15 cellular contexts compared by ENCODE assay signal in genomic region chr11:106281455-106282173, GRCh38.
DNase-seq lines count a peak whose midpoint lies in the region; ATAC-seq and TF ChIP-seq lines count a peak whose summit lies in the region.
"Had no signal": no experiment of that assay in that cellular context is flagged by ENCODE, and none has a peak within 500 bp of the region (broad histone marks: within the 10 kb centered on the region; RNA-seq: fewer than 3 reads in every experiment).

No MANE protein-coding gene starts in this region.

- BruUV-seq in HCT116 (replicated peaks; lab: Mats Ljungman, UMichigan) = no TSS peak

- H3K4me1 ChIP-seq in ACC112 (ENCODE audit: control insufficient read depth, insufficient read depth, low read length, unreplicated experiment) (peaks cover 13% of the 10 kb centered on the region), HCT116 (ENCODE audit: control insufficient read depth in 1 of 2, insufficient read depth in 2 of 2, low read length in 2 of 2) (peaks cover 0 to 6% of the 10 kb centered on the region in 2 experiments; a peak in 1 of 4 replicates), BE2C (no peaks in the 10 kb centered on the region), aorta (ENCODE audit: control insufficient read depth in 1 of 2, insufficient read depth in 2 of 2, low read length in 2 of 2) (no peaks in the 10 kb centered on the region)
- H3K4me1 ChIP-seq: uterus had no signal

- no peak for TF ChIP-seq POLR2A in HCT116 (IDR thresholded peaks at IDR 0.05; ENCODE audit: borderline replicate concordance, extremely low read depth, insufficient read depth, insufficient read length)

- CTCF ChIA-PET in HCT116 (lab: Charles Lee) = no interaction called here

- H3K4me3 ChIP-seq in ACC112 (ENCODE audit: low read depth, low read length) (no peak overlapping the region), HCT116 (replicated peaks in 1 of 2; ENCODE audit: low read depth in 1 of 2, low read length in 2 of 2) (no peak overlapping the region), fibroblast of mammary gland (ENCODE audit: control insufficient read depth, low read depth, low read length) (no peak overlapping the region), BE2C (ENCODE audit: low read depth, low read length) (no peak overlapping the region), aorta (ENCODE audit: low read length in 2 of 2) (no peak overlapping the region)
- H3K4me3 ChIP-seq: uterus had no signal

- peak overlapping the region; percentile 31 for H2AFZ ChIP-seq in ACC112 (ENCODE audit: low read length, unreplicated experiment)
- no peak overlapping the region for H2AFZ ChIP-seq in HCT116 (ENCODE audit: low read depth, low read length, poor library complexity, severe bottlenecking)

- no peaks in the 10 kb centered on the region for H4K20me1 ChIP-seq in HCT116 (ENCODE audit: insufficient read depth)

- peak; percentile 18 for DNase-seq in HCT116 (ENCODE audit: low read depth, low spot score)
- DNase-seq in SW 1271 (lab: John Stamatoyannopoulos, UW) = peak; percentile 83 to 87
- peak; percentile 89 for DNase-seq in fibroblast of mammary gland (ENCODE audit: low read depth)
- no peak for DNase-seq in NCI-H1105 treated with DMSO at 0.1 percent for 48 hours (lab: John Stamatoyannopoulos, UW)
- no peak for DNase-seq in BE2C
- DNase-seq in NCI-H524 treated with DMSO at 0.1 percent for 48 hours (lab: John Stamatoyannopoulos, UW) = no peak
- DNase-seq in aorta = no peak
- DNase-seq: activated CD4-positive, alpha-beta T cell treated with anti-CD3 and anti-CD28 coated beads, Interleukin-2, amount 50 U/mL, for 48 hours; activated gamma-delta T cell treated with Interleukin-2 at 50 U/mL for 16 hours; AML-193; KBM-7; NCI-H2029; T-helper 2 cell; uterus had no signal

- no peak overlapping the region for H3K9ac ChIP-seq in HCT116 (ENCODE audit: low read length)

- no peaks in the 10 kb centered on the region for H3K27me3 ChIP-seq in ACC112 (ENCODE audit: insufficient read depth, low read length)
- H3K27me3 ChIP-seq in HCT116 (ENCODE audit: insufficient read depth, low read length) = no peaks in the 10 kb centered on the region
- no peaks in the 10 kb centered on the region for H3K27me3 ChIP-seq in BE2C
- no peaks in the 10 kb centered on the region for H3K27me3 ChIP-seq in aorta (ENCODE audit: control insufficient read depth in 1 of 2, insufficient read depth in 2 of 2, low read length in 1 of 2)
- H3K27me3 ChIP-seq: uterus had no signal

- no peak for ATAC-seq in HCT116
- ATAC-seq in aorta (ENCODE audit: low FRiP score) = no peak

- TF ChIP-seq RAD21 in HCT116 (IDR thresholded peaks at IDR 0.05; ENCODE audit: low read depth) = no peak

- 94 to 97% methylated on average over 3 of the region's 3 CpGs for WGBS in aorta, 2 donors

- H3K36me3 ChIP-seq in ACC112 (ENCODE audit: insufficient read depth, low read length) = no peaks in the 10 kb centered on the region
- no peaks in the 10 kb centered on the region for H3K36me3 ChIP-seq in HCT116 (ENCODE audit: control insufficient read depth in 1 of 2, insufficient read depth in 2 of 2, low read length in 2 of 2)
- no peaks in the 10 kb centered on the region for H3K36me3 ChIP-seq in BE2C
- H3K36me3 ChIP-seq in aorta (ENCODE audit: control insufficient read depth in 1 of 2, insufficient read depth in 2 of 2, low read length in 1 of 2) = no peaks in the 10 kb centered on the region
- H3K36me3 ChIP-seq: uterus had no signal

- H3K9me3 ChIP-seq in HCT116 (ENCODE audit: control insufficient read depth in 1 of 2, insufficient read depth in 1 of 2, low read depth in 1 of 2, low read length in 2 of 2) = no peaks in the 10 kb centered on the region
- H3K9me3 ChIP-seq in BE2C = no peaks in the 10 kb centered on the region
- H3K9me3 ChIP-seq in aorta (ENCODE audit: control insufficient read depth, low read length) = no peaks in the 10 kb centered on the region
- H3K9me3 ChIP-seq: uterus had no signal

- H3K4me2 ChIP-seq in HCT116 (ENCODE audit: low read length) = no peak overlapping the region

- intact Hi-C loops in HCT116 (cut with micrococcal nuclease) (no loop called here), aorta (cut with DNase I) (no loop called here)

- POLR2A ChIA-PET in HCT116 (lab: Charles Lee) = no interaction called here

- H3K27ac ChIP-seq in ACC112 (ENCODE audit: low read depth, low read length) = peak overlapping the region; percentile 62
- no peak overlapping the region for H3K27ac ChIP-seq in HCT116 (ENCODE audit: low read depth, low read length)
- H3K27ac ChIP-seq in aorta (ENCODE audit: low read depth in 1 of 2, low read length in 2 of 2) = no peak overlapping the region
- H3K27ac ChIP-seq: uterus had no signal

- H3K79me2 ChIP-seq in ACC112 (ENCODE audit: control insufficient read depth, insufficient read depth, low read length, unreplicated experiment) = no peaks in the 10 kb centered on the region
- no peaks in the 10 kb centered on the region for H3K79me2 ChIP-seq in HCT116 (ENCODE audit: insufficient read depth, low read length)

- H3K9me2 ChIP-seq in HCT116 (ENCODE audit: insufficient read depth) = no peaks in the 10 kb centered on the region

- TF ChIP-seq CTCF in HCT116 (IDR thresholded peaks at IDR 0.05 in 2 of 3, conservative IDR thresholded peaks at IDR 0.05 in 1 of 3; ENCODE audit: borderline replicate concordance in 1 of 3, insufficient read depth in 1 of 3, low read depth in 2 of 3, low read length in 2 of 3) = no peak
- TF ChIP-seq CTCF in fibroblast of mammary gland (conservative IDR thresholded peaks at IDR 0.05; ENCODE audit: control insufficient read depth, insufficient read depth, low read depth, low read length) = no peak
- no peak for TF ChIP-seq CTCF in BE2C (IDR thresholded peaks at IDR 0.05; ENCODE audit: low read depth, low read length)

- RAD21 ChIA-PET in HCT116 (lab: Charles Lee; ENCODE audit: low non-redundant PET in 1 of 2, low total read pairs in 2 of 2, uncharacterized antibody in 2 of 2, unreplicated experiment in 2 of 2) = no interaction called here

TF ChIP-seq in HCT116, 20 proteins besides CTCF, POLR2A, EP300 and RAD21:
- no peak for TF ChIP-seq TCF7L2 (IDR thresholded peaks at IDR 0.05; ENCODE audit: borderline replicate concordance, extremely low read depth, insufficient read depth, insufficient read length)
- TF ChIP-seq, protein P1, sequence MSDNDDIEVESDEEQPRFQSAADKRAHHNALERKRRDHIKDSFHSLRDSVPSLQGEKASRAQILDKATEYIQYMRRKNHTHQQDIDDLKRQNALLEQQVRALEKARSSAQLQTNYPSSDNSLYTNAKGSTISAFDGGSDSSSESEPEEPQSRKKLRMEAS (IDR thresholded peaks at IDR 0.05) = no peak

Comparison
In these comparisons a context has a peak if more than half of its experiments do, and no peak if none do; other contexts are left out.
1. DNase-seq: peak in HCT116 (single experiment), SW 1271 (2 of 2) and fibroblast of mammary gland (single experiment); none in NCI-H1105 treated with DMSO at 0.1 percent for 48 hours (single experiment), BE2C (single experiment), NCI-H524 treated with DMSO at 0.1 percent for 48 hours (single experiment) and aorta (0 of 2).